1 cellular context compared by ENCODE assay signal in the genomic region with DNA sequence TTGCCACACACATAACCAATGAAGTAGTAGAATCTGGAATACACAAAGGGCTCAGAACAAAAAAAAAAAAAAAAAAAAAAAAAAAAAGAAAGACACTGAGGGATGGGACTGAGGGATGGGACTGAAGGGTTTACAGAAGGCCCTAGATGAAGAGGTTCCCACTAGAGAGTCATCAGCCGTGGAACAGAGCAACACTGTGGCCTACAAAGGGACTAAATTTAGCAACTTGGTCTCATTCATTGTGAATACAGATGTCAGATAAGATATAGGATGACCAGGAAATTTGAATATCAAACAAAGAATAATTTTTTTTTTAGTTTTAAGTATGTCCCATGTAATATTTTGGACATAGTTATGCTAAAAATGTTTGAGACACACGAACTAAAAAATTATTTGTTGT.
TF ChIP-seq lines count a peak whose summit lies in the region.

No MANE protein-coding gene starts in this region.

TF ChIP-seq in K562, 482 proteins besides CTCF, POLR2A, EP300 and RAD21 (continued from another document):
- TF ChIP-seq UBTF (IDR thresholded peaks at IDR 0.05; ENCODE audit: borderline replicate concordance in 1 of 2, low read depth in 2 of 2, low read length in 2 of 2) (no peak), CTBP1 (IDR thresholded peaks at IDR 0.05; ENCODE audit: borderline replicate concordance) (no peak)
- TF ChIP-seq, protein P1, sequence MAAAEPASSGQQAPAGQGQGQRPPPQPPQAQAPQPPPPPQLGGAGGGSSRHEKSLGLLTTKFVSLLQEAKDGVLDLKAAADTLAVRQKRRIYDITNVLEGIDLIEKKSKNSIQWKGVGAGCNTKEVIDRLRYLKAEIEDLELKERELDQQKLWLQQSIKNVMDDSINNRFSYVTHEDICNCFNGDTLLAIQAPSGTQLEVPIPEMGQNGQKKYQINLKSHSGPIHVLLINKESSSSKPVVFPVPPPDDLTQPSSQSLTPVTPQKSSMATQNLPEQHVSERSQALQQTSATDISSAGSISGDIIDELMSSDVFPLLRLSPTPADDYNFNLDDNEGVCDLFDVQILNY (CRISPR knock-in tag; IDR thresholded peaks at IDR 0.05), result no peak
